28 cellular contexts compared by ENCODE assay signal in the genomic region with DNA sequence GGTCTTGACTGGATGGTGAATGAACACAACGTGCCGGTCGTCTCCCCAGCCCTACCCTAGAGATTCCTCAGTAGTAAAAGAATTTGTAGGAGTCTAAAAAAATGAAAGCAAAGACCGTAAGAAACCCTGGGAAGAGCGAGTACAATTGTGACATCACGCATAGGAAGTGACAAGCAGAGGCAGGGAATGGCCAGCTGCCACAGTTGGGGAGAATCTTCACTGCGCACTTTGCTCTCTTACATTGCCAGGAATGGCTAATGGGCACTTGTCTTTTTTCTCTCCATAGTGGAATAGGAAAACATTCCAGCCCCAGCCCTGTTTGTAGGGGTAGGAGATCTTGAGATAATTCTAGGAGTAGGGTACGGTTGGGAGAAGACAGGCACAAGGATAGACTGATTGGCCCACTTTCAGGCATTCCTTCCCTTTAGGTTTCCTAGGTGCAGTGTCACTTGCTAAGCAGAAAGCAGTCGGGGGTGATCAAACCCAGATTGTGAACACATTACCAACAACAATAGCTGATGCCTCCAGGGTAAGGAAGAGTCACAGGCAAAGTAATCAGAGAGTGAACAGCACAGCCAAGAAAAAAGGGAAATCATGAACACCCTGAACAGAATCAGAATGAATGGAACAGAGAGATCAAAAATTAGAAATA.
"Had no signal": no experiment of that assay in that cellular context is flagged by ENCODE, and none has a peak within 500 bp of the region (broad histone marks: within the 10 kb centered on the region; RNA-seq: fewer than 3 reads in every experiment).

No MANE protein-coding gene starts in this region.

- H3K27me3 ChIP-seq: esophagus squamous epithelium, heart right ventricle, sigmoid colon, stomach, thyroid gland, upper lobe of right lung had no signal

- DNase-seq: activated CD4-positive, alpha-beta T cell treated with anti-CD3 and anti-CD28 coated beads for 36 hours; activated CD4-positive, CD25-positive, alpha-beta regulatory T cell; activated CD8-positive, alpha-beta memory T cell treated with anti-CD3 and anti-CD28 coated beads, Interleukin-2, amount 10 ng/mL, durations not matched to agents 7 days and 5 days; activated CD8-positive, alpha-beta T cell treated with anti-CD3 and anti-CD28 coated beads, Interleukin-2, amount 10 ng/mL, durations not matched to agents 7 days and 5 days; activated naive CD4-positive, alpha-beta T cell; activated T-cell treated with anti-CD3 and anti-CD28 coated beads for 4 hours; activated T-cell treated with anti-CD3 and anti-CD28 coated beads, Interleukin-2, amount 50 U/mL, for 72 hours; anterior cingulate cortex; dermis blood vessel endothelial cell; effector CD4-positive, alpha-beta T cell; esophagus squamous epithelium; foreskin melanocyte; heart right ventricle; left ventricle myocardium superior; mesenchymal stem cell; natural killer cell; retina; sigmoid colon; small intestine; stimulated activated CD4-positive, alpha-beta T cell treated with anti-CD3 and anti-CD28 coated beads, Interleukin-4, amount 100 ng/mL, for 4 hours; stimulated activated CD8-positive, alpha-beta memory T cell treated with anti-CD3 and anti-CD28 coated beads, Interleukin-4, amount 100 ng/mL, for 48 hours; stimulated activated naive B cell treated with anti-CD40 and anti-IgM and Interleukin-4, amounts not matched to agents 10 μg/mL and 1 μg/mL and 100 μg/mL, for 72 hours; stomach; T-helper 1 cell; thyroid gland; upper lobe of right lung had no signal

- H3K4me1 ChIP-seq: esophagus squamous epithelium, upper lobe of right lung had no signal

- H3K27ac ChIP-seq: epithelial cell of prostate, esophagus squamous epithelium, heart right ventricle, sigmoid colon, stomach, thyroid gland, upper lobe of right lung had no signal

- H3K4me3 ChIP-seq: esophagus squamous epithelium, heart right ventricle, sigmoid colon, stomach, thyroid gland, upper lobe of right lung had no signal

- ATAC-seq: activated CD4-positive, alpha-beta T cell treated with anti-CD3 and anti-CD28 coated beads for 36 hours; activated CD8-positive, alpha-beta memory T cell treated with anti-CD3 and anti-CD28 coated beads, Interleukin-2, amount 10 ng/mL, durations not matched to agents 7 days and 5 days; activated CD8-positive, alpha-beta T cell treated with anti-CD3 and anti-CD28 coated beads, Interleukin-2, amount 10 ng/mL, durations not matched to agents 7 days and 5 days; activated naive CD4-positive, alpha-beta T cell treated with anti-CD3 and anti-CD28 coated beads, Interleukin-2, amount 50 U/mL, for 72 hours; activated T-cell treated with anti-CD3 and anti-CD28 coated beads, Interleukin-2, amount 50 U/mL, for 72 hours; heart right ventricle; left ventricle myocardium superior; natural killer cell; stimulated activated naive B cell treated with anti-CD40 and anti-IgM and Interleukin-4, amounts not matched to agents 10 μg/mL and 1 μg/mL and 100 μg/mL, for 72 hours; upper lobe of right lung had no signal

- H3K36me3 ChIP-seq: esophagus squamous epithelium, heart right ventricle, sigmoid colon, stomach, thyroid gland, upper lobe of right lung had no signal

- H3K9me3 ChIP-seq: esophagus squamous epithelium, heart right ventricle, sigmoid colon, stomach, thyroid gland, upper lobe of right lung had no signal
